ENCODE assay signal across 36 cellular contexts in the genomic region with DNA sequence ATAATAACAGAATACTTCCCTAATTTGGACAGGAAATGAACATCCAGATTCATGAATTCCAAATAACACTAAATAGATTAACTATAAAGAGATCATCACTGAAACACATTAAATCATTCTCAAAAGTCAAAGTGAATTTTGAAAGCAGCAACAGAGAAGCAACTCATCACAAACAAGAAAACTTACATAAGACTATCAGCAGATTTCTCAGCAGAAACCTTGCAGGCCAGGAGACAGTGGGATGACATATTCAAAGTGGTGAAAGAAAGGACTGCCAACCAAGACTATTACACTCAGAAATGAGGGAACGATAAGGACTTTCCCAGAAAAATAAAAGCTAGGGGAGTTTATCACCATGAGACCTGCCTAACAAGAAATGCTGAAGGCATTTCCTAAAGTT.
"Had no signal": no experiment of that assay in that cellular context is flagged by ENCODE, and none has a peak within 500 bp of the region (broad histone marks: within the 10 kb centered on the region; RNA-seq: fewer than 3 reads in every experiment).

No MANE protein-coding gene starts in this region.

- H3K27me3 Mint-ChIP-seq: activated CD4-positive, alpha-beta memory T cell treated with anti-CD3 and anti-CD28 coated beads, Interleukin-2, amount 10 ng/mL, durations not matched to agents 7 days and 5 days; activated CD4-positive, alpha-beta T cell treated with anti-CD3 and anti-CD28 coated beads for 36 hours; activated CD4-positive, alpha-beta T cell treated with anti-CD3 and anti-CD28 coated beads, Interleukin-2, amount 10 ng/mL, durations not matched to agents 7 days and 5 days; activated CD8-positive, alpha-beta memory T cell treated with anti-CD3 and anti-CD28 coated beads, Interleukin-2, amount 10 ng/mL, durations not matched to agents 7 days and 5 days; activated naive CD4-positive, alpha-beta T cell treated with anti-CD3 and anti-CD28 coated beads, Interleukin-2, amount 10 ng/mL, durations not matched to agents 7 days and 5 days; activated naive CD4-positive, alpha-beta T cell treated with anti-CD3 and anti-CD28 coated beads, Interleukin-2, amount 50 U/mL, for 24 hours; activated naive CD8-positive, alpha-beta T cell; activated naive CD8-positive, alpha-beta T cell treated with anti-CD3 and anti-CD28 coated beads, Interleukin-2, amount 10 ng/mL, durations not matched to agents 7 days and 5 days; activated naive CD8-positive, alpha-beta T cell treated with anti-CD3 and anti-CD28 coated beads, Interleukin-2, amount 50 U/mL, for 24 hours; activated T-cell treated with anti-CD3 and anti-CD28 coated beads, Interleukin-2, amount 50 U/mL, for 24 hours had no signal

- H3K4me3 Mint-ChIP-seq: activated CD4-positive, alpha-beta memory T cell treated with anti-CD3 and anti-CD28 coated beads, Interleukin-2, amount 10 ng/mL, durations not matched to agents 7 days and 5 days; activated CD4-positive, alpha-beta T cell treated with anti-CD3 and anti-CD28 coated beads for 36 hours; activated CD4-positive, alpha-beta T cell treated with anti-CD3 and anti-CD28 coated beads, Interleukin-2, amount 10 ng/mL, durations not matched to agents 7 days and 5 days; activated CD8-positive, alpha-beta memory T cell treated with anti-CD3 and anti-CD28 coated beads, Interleukin-2, amount 10 ng/mL, durations not matched to agents 7 days and 5 days; activated CD8-positive, alpha-beta T cell treated with anti-CD3 and anti-CD28 coated beads, Interleukin-2, amount 10 ng/mL, durations not matched to agents 7 days and 5 days; activated naive CD4-positive, alpha-beta T cell treated with anti-CD3 and anti-CD28 coated beads, Interleukin-2, amount 10 ng/mL, durations not matched to agents 7 days and 5 days; activated naive CD4-positive, alpha-beta T cell treated with anti-CD3 and anti-CD28 coated beads, Interleukin-2, amount 50 U/mL, for 24 hours; activated naive CD8-positive, alpha-beta T cell; activated naive CD8-positive, alpha-beta T cell treated with anti-CD3 and anti-CD28 coated beads, Interleukin-2, amount 10 ng/mL, durations not matched to agents 7 days and 5 days; activated naive CD8-positive, alpha-beta T cell treated with anti-CD3 and anti-CD28 coated beads, Interleukin-2, amount 50 U/mL, for 24 hours; activated T-cell treated with anti-CD3 and anti-CD28 coated beads, Interleukin-2, amount 50 U/mL, for 24 hours; brain; T-helper 1 cell treated with Interleukin-12 subunit alpha and Interleukin-12 subunit beta and Interleukin-4 antibody, amounts not matched to agents 30 μg/mL and 1 μg/mL, for 36 hours; T-helper 2 cell treated with Interferon-gamma antibody and Interleukin-4, amounts not matched to agents 5 μg/mL and 100 μg/mL, for 36 hours had no signal

- H3K4me1 ChIP-seq: ascending aorta had no signal

- H3K4me1 Mint-ChIP-seq: activated CD4-positive, alpha-beta memory T cell treated with anti-CD3 and anti-CD28 coated beads, Interleukin-2, amount 10 ng/mL, durations not matched to agents 7 days and 5 days; activated naive CD4-positive, alpha-beta T cell treated with anti-CD3 and anti-CD28 coated beads, Interleukin-2, amount 10 ng/mL, durations not matched to agents 7 days and 5 days; activated naive CD4-positive, alpha-beta T cell treated with anti-CD3 and anti-CD28 coated beads, Interleukin-2, amount 50 U/mL, for 24 hours; activated naive CD8-positive, alpha-beta T cell treated with anti-CD3 and anti-CD28 coated beads, Interleukin-2, amount 10 ng/mL, durations not matched to agents 7 days and 5 days; brain had no signal

- H3K27ac ChIP-seq: ascending aorta, cardiac muscle cell, VCaP had no signal

- DNase-seq: activated CD4-positive, alpha-beta memory T cell treated with anti-CD3 and anti-CD28 coated beads, Interleukin-2, amount 10 ng/mL, durations not matched to agents 7 days and 5 days; activated CD4-positive, alpha-beta T cell treated with anti-CD3 and anti-CD28 coated beads for 1 hour; activated CD4-positive, alpha-beta T cell treated with anti-CD3 and anti-CD28 coated beads for 36 hours; activated CD4-positive, alpha-beta T cell treated with anti-CD3 and anti-CD28 coated beads for 48 hours; activated CD4-positive, alpha-beta T cell treated with anti-CD3 and anti-CD28 coated beads, Interleukin-2, amount 10 ng/mL, durations not matched to agents 7 days and 5 days; activated CD4-positive, alpha-beta T cell treated with anti-CD3 and anti-CD28 coated beads, Interleukin-2, amount 50 U/mL, for 48 hours; activated CD4-positive, CD25-positive, alpha-beta regulatory T cell; activated CD8-positive, alpha-beta memory T cell treated with anti-CD3 and anti-CD28 coated beads for 24 hours; activated CD8-positive, alpha-beta memory T cell treated with anti-CD3 and anti-CD28 coated beads, Interleukin-2, amount 10 ng/mL, durations not matched to agents 7 days and 5 days; activated CD8-positive, alpha-beta memory T cell treated with anti-CD3 and anti-CD28 coated beads, Interleukin-2, amount 50 U/mL, for 48 hours; activated CD8-positive, alpha-beta T cell treated with anti-CD3 and anti-CD28 coated beads, Interleukin-2, amount 10 ng/mL, durations not matched to agents 7 days and 5 days; activated effector memory CD4-positive, alpha-beta T cell treated with Interleukin-2 at 50 U/mL for 16 hours; activated gamma-delta T cell; activated naive CD4-positive, alpha-beta T cell treated with anti-CD3 and anti-CD28 coated beads, Interleukin-2, amount 10 ng/mL, durations not matched to agents 7 days and 5 days; activated naive CD4-positive, alpha-beta T cell treated with Interleukin-2 at 50 U/mL for 16 hours; activated naive CD8-positive, alpha-beta T cell treated with anti-CD3 and anti-CD28 coated beads, Interleukin-2, amount 10 ng/mL, durations not matched to agents 7 days and 5 days; activated naive CD8-positive, alpha-beta T cell treated with anti-CD3 and anti-CD28 coated beads, Interleukin-2, amount 50 U/mL, for 24 hours; activated T-cell treated with anti-CD3 and anti-CD28 coated beads, Interleukin-2, amount 50 U/mL, for 24 hours; activated T-cell treated with anti-CD3 and anti-CD28 coated beads, Interleukin-2, amount 50 U/mL, for 48 hours; amygdala; anterior cingulate cortex; central memory CD4-positive, alpha-beta T cell; T-helper 2 cell; T-helper 9 cell had no signal

- ATAC-seq: activated CD4-positive, alpha-beta T cell treated with anti-CD3 and anti-CD28 coated beads for 36 hours; activated CD4-positive, CD25-positive, alpha-beta regulatory T cell treated with anti-CD3 and anti-CD28 coated beads, Interleukin-2, amount 50 U/mL, for 24 hours; activated CD8-positive, alpha-beta memory T cell treated with anti-CD3 and anti-CD28 coated beads, Interleukin-2, amount 10 ng/mL, durations not matched to agents 7 days and 5 days; activated CD8-positive, alpha-beta T cell treated with anti-CD3 and anti-CD28 coated beads, Interleukin-2, amount 10 ng/mL, durations not matched to agents 7 days and 5 days; activated naive CD8-positive, alpha-beta T cell treated with anti-CD3 and anti-CD28 coated beads, Interleukin-2, amount 50 U/mL, for 24 hours had no signal

- H3K36me3 ChIP-seq: ascending aorta, cardiac muscle cell had no signal

- H3K27me3 ChIP-seq: ascending aorta, cardiac muscle cell had no signal

- H3K9me3 Mint-ChIP-seq: activated naive CD4-positive, alpha-beta T cell treated with anti-CD3 and anti-CD28 coated beads, Interleukin-2, amount 50 U/mL, for 24 hours had no signal

- H3K27ac Mint-ChIP-seq: activated CD4-positive, alpha-beta memory T cell treated with anti-CD3 and anti-CD28 coated beads, Interleukin-2, amount 10 ng/mL, durations not matched to agents 7 days and 5 days; activated CD4-positive, alpha-beta T cell treated with anti-CD3 and anti-CD28 coated beads for 36 hours; activated CD4-positive, alpha-beta T cell treated with anti-CD3 and anti-CD28 coated beads, Interleukin-2, amount 10 ng/mL, durations not matched to agents 7 days and 5 days; activated CD8-positive, alpha-beta memory T cell treated with anti-CD3 and anti-CD28 coated beads, Interleukin-2, amount 10 ng/mL, durations not matched to agents 7 days and 5 days; activated CD8-positive, alpha-beta T cell treated with anti-CD3 and anti-CD28 coated beads, Interleukin-2, amount 10 ng/mL, durations not matched to agents 7 days and 5 days; activated naive CD4-positive, alpha-beta T cell treated with anti-CD3 and anti-CD28 coated beads, Interleukin-2, amount 10 ng/mL, durations not matched to agents 7 days and 5 days; activated naive CD4-positive, alpha-beta T cell treated with anti-CD3 and anti-CD28 coated beads, Interleukin-2, amount 50 U/mL, for 24 hours; activated naive CD8-positive, alpha-beta T cell; activated naive CD8-positive, alpha-beta T cell treated with anti-CD3 and anti-CD28 coated beads, Interleukin-2, amount 10 ng/mL, durations not matched to agents 7 days and 5 days; activated naive CD8-positive, alpha-beta T cell treated with anti-CD3 and anti-CD28 coated beads, Interleukin-2, amount 50 U/mL, for 24 hours; activated T-cell treated with anti-CD3 and anti-CD28 coated beads, Interleukin-2, amount 50 U/mL, for 24 hours; activated T-helper 2 cell treated with anti-CD3 and anti-CD28 coated beads, Interferon-gamma antibody, Interleukin-2, Interleukin-4, amounts not matched to agents 10 μg/mL and 5 μg/mL and 100 μg/mL, durations not matched to agents 14 hours and 24 hours and 36 hours; brain; T-helper 1 cell treated with Interleukin-12 subunit alpha and Interleukin-12 subunit beta and Interleukin-4 antibody, amounts not matched to agents 30 μg/mL and 1 μg/mL, for 36 hours; T-helper 2 cell treated with Interferon-gamma antibody and Interleukin-4, amounts not matched to agents 5 μg/mL and 100 μg/mL, for 36 hours had no signal

- H3K4me3 ChIP-seq: ascending aorta, cardiac muscle cell had no signal

- H3K36me3 Mint-ChIP-seq: brain had no signal

- FAIRE-seq: bronchial epithelial cell, TTC549 had no signal
